ENCODE assay signal across 12 cellular contexts in the genomic region with DNA sequence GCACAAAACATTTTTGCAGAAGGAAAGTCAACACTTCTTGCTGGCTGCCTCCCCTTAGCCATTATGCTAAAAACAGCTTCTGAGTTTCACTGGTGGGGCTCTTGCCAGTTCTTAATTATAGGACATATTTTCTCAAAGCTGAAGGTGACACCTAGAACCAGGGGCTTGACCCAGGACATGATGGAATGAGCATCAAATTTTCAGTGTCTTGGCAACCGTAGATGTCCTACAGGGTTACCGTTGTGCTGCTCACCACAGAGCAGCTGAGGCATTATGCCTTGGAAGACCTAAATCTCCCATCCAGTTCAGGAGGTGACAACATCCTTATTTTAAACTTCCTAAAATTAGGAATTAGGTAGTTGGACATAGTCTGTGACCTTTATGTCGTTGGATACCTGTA. TPM values are rescaled to one million over a fixed set of nuclear protein-coding genes. Genes with fewer than 3 reads are reported as not detected.
DNase-seq lines count a peak whose midpoint lies in the region; ATAC-seq, FAIRE-seq and TF ChIP-seq lines count a peak whose summit lies in the region.
"Had no signal": no experiment of that assay in that cellular context is flagged by ENCODE, and none has a peak within 500 bp of the region (broad histone marks: within the 10 kb centered on the region; RNA-seq: fewer than 3 reads in every experiment).

No MANE protein-coding gene starts in this region.

- FAIRE-seq in bronchial epithelial cell (lab: Jason Lieb, UNC), result no peak

- peak overlapping the region; percentile 91 for H3K4me3 Mint-ChIP-seq in CD8-positive, alpha-beta T cell
- H3K4me3 Mint-ChIP-seq: mesothelial cell of epicardium had no signal

- peak overlapping the region; percentile 67 for H3K9ac ChIP-seq in OCI-LY3 (ENCODE audit: low read length)
- H3K9ac ChIP-seq: SK-N-SH had no signal

- peak overlapping the region; percentile 92 for H3K4me2 ChIP-seq in OCI-LY3 (ENCODE audit: low read length)
- H3K4me2 ChIP-seq: SK-N-SH had no signal

- no peak for TF ChIP-seq CTCF in CD8-positive, alpha-beta T cell (IDR thresholded peaks at IDR 0.05)
- no peak for TF ChIP-seq CTCF in OCI-LY3 (IDR thresholded peaks at IDR 0.05; ENCODE audit: low read depth, low read length)
- no peak for TF ChIP-seq CTCF in bronchial epithelial cell (IDR thresholded peaks at IDR 0.05; ENCODE audit: insufficient read depth, low read length, severe bottlenecking)
- TF ChIP-seq CTCF in neutrophil (IDR thresholded peaks at IDR 0.05), result no peak

- H3K4me1 ChIP-seq in CD8-positive, alpha-beta T cell (ENCODE audit: insufficient read depth, low read length), result peaks cover 51% of the 10 kb centered on the region
- H3K4me1 ChIP-seq in OCI-LY3 (ENCODE audit: low read length) (peaks cover 24% of the 10 kb centered on the region), neutrophil (ENCODE audit: control insufficient read depth in 1 of 2, insufficient read depth in 1 of 2, low read depth in 1 of 2, low read length in 1 of 2) (peaks cover 19 to 29% of the 10 kb centered on the region in 2 experiments)

- POLR2A ChIA-PET in CD8-positive, alpha-beta T cell (lab: Charles Lee), result interaction anchor here (0.6 to 2.6 kb wide), 19 partner anchors 12 to 499 kb away, joined by 3 to 16 read pairs (median 4); a partner anchor contains a TSS

- no peaks in the 10 kb centered on the region for H3K9me3 ChIP-seq in CD8-positive, alpha-beta T cell (ENCODE audit: low read length)
- H3K9me3 ChIP-seq in OCI-LY3 (ENCODE audit: insufficient read depth, low read length) (no peaks in the 10 kb centered on the region), neutrophil (no peaks in the 10 kb centered on the region)
- H3K9me3 ChIP-seq: SK-N-SH had no signal

- H3K27ac Mint-ChIP-seq in CD8-positive, alpha-beta T cell, result peak overlapping the region; percentile 98
- H3K27ac Mint-ChIP-seq: mesothelial cell of epicardium had no signal

- no peak for DNase-seq in CD8-positive, alpha-beta T cell
- DNase-seq in bronchial epithelial cell (ENCODE audit: low read depth), result no peak
- no peak for DNase-seq in Right ventricle myocardium superior
- DNase-seq in NCI-H1694 treated with DMSO at 0.1 percent for 48 hours (lab: John Stamatoyannopoulos, UW), result no peak
- no peak for DNase-seq in T-helper 9 cell
- DNase-seq in dermis blood vessel endothelial cell, result no peak
- DNase-seq: NCI-H187 treated with DMSO at 0.1 percent for 48 hours, retina, SK-N-SH had no signal

- peak overlapping the region; percentile 63 for H3K4me3 ChIP-seq in CD8-positive, alpha-beta T cell (ENCODE audit: low read depth, low read length)
- H3K4me3 ChIP-seq in OCI-LY3 (ENCODE audit: low read length), result peak overlapping the region; percentile 75
- peak overlapping the region; percentile 51 for H3K4me3 ChIP-seq in bronchial epithelial cell (ENCODE audit: low read depth, low read length)
- peak overlapping the region; percentile 69 to 71 for H3K4me3 ChIP-seq in neutrophil (ENCODE audit: low read depth in 1 of 2, low read length in 1 of 2)

- ATAC-seq in CD8-positive, alpha-beta T cell, result no peak
- no peak for ATAC-seq in Right ventricle myocardium superior (ENCODE audit: poor library complexity)

- H3K4me1 Mint-ChIP-seq in CD8-positive, alpha-beta T cell (ENCODE audit: low read depth), result peaks cover 59% of the 10 kb centered on the region
- H3K4me1 Mint-ChIP-seq: mesothelial cell of epicardium had no signal

- no peaks in the 10 kb centered on the region for H3K79me2 ChIP-seq in OCI-LY3 (ENCODE audit: low read length)

- intact Hi-C loops in CD8-positive, alpha-beta T cell (cut with DNase I, micrococcal nuclease), result loop anchor here (2.0 to 5.0 kb wide), 8 partner anchors 56 to 810 kb away; a partner anchor contains a TSS
- intact Hi-C loops in Right ventricle myocardium superior (cut with DNase I), result loop anchor here (5.0 to 10.0 kb wide), 3 partner anchors 62 to 472 kb away; no protein-coding TSS in a partner anchor

- H3K27ac ChIP-seq in CD8-positive, alpha-beta T cell (ENCODE audit: low read depth, low read length), result peak overlapping the region; percentile 73
- H3K27ac ChIP-seq in OCI-LY3 (ENCODE audit: low read length), result peak overlapping the region; percentile 85
- H3K27ac ChIP-seq in neutrophil, result peak overlapping the region; percentile 77

- H2AFZ ChIP-seq in OCI-LY3 (ENCODE audit: low read depth, low read length), result peak overlapping the region; percentile 51; the same call in 1 of the 2 replicates

- H3K36me3 ChIP-seq in CD8-positive, alpha-beta T cell (ENCODE audit: insufficient read depth, low read length), result no peaks in the 10 kb centered on the region
- H3K36me3 ChIP-seq in OCI-LY3 (replicated peaks; ENCODE audit: low read depth, low read length), result peaks cover 45% of the 10 kb centered on the region
- peaks cover 1% of the 10 kb centered on the region for H3K36me3 ChIP-seq in bronchial epithelial cell (ENCODE audit: control insufficient read depth, insufficient read depth, low read length)
- no peaks in the 10 kb centered on the region for H3K36me3 ChIP-seq in neutrophil

- CTCF ChIA-PET in CD8-positive, alpha-beta T cell (lab: Charles Lee), result interaction anchor here (0.6 to 3.8 kb wide), 41 partner anchors 8 to 536 kb away, joined by 3 to 73 read pairs (median 5); a partner anchor contains a TSS

- peaks cover 7% of the 10 kb centered on the region; the same call in 1 of the 2 replicates for H4K20me1 ChIP-seq in OCI-LY3 (ENCODE audit: insufficient read depth, low read length)

- peaks cover 2% of the 10 kb centered on the region for H3K36me3 Mint-ChIP-seq in CD8-positive, alpha-beta T cell

- H3K27me3 Mint-ChIP-seq in CD8-positive, alpha-beta T cell (ENCODE audit: low read depth), result no peaks in the 10 kb centered on the region

- no peaks in the 10 kb centered on the region for H3K27me3 ChIP-seq in CD8-positive, alpha-beta T cell (ENCODE audit: insufficient read depth, low read length)
- no peaks in the 10 kb centered on the region for H3K27me3 ChIP-seq in OCI-LY3 (ENCODE audit: low read depth, low read length)
- H3K27me3 ChIP-seq in bronchial epithelial cell (ENCODE audit: control insufficient read depth, insufficient read depth, low read length), result no peaks in the 10 kb centered on the region
- H3K27me3 ChIP-seq in neutrophil, result no peaks in the 10 kb centered on the region

- no peaks in the 10 kb centered on the region for H3K9me3 Mint-ChIP-seq in CD8-positive, alpha-beta T cell
- H3K9me3 Mint-ChIP-seq: mesothelial cell of epicardium had no signal

RNA-seq across cellular contexts. Expression of a gene that starts 46.7 kb away (rescaled TPM):
- total RNA-seq in CD8-positive, alpha-beta T cell, result 10 to 100 TPM; 21.3 to 23.5 TPM
- total RNA-seq in bronchial epithelial cell (20.8 and 21.5 TPM in 2 replicates), Right ventricle myocardium superior (21.1 TPM), dermis blood vessel endothelial cell (33.7 and 36.4 TPM in 2 replicates)
